19 cellular contexts compared by ENCODE assay signal in the genomic region with DNA sequence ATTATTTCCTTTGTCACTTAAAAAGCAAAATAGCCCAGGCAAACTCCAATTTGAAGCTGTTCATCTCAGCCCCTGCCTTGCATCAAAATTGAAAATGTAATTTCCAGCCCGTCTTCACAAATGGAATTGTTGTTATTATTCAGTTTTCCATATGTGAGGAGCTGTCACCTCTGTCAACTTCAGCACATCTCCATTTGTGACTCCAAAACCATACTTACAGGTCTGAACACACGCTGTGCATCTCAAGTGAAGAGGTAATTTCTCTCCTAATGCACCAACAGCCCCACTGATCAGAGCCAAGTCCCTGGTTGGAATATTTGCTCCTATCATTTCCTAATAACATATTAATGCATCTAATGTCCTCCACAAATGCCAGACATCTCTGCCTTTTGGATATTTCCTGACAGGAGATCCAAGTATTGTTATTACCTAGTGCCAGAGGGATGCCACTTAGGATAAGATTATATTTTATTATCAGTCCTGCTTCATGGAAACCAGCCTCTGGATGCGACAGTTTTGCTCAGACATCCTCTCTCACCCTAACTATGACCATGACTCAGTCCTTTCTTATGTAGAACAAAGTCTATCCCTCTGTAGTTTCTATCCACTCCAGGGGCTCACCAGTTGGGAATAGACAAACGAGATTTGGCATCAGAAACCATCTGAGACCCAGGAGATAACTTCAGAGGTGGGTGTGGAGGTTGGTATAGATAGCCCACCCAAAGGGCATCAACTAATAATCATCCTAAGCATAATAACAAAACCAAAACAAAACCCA.
"Had no signal": no experiment of that assay in that cellular context is flagged by ENCODE, and none has a peak within 500 bp of the region (broad histone marks: within the 10 kb centered on the region; RNA-seq: fewer than 3 reads in every experiment).

No MANE protein-coding gene starts in this region.

- H3K27ac ChIP-seq: colonic mucosa, foreskin keratinocyte, parathyroid adenoma, psoas muscle, right lobe of liver, stomach, thoracic aorta, transverse colon had no signal

- H3K9ac ChIP-seq: parathyroid adenoma had no signal

- ATAC-seq: foreskin keratinocyte; left colon; left ventricle myocardium superior; natural killer cell treated with Interleukin-12 subunit alpha and Interleukin-12 subunit beta and Interleukin-15 and Interleukin-18, amount 100 ng/mL, for 72 hours; psoas muscle; right lobe of liver had no signal

- H3K27me3 ChIP-seq: colonic mucosa, right lobe of liver, stomach, transverse colon had no signal

- H3K4me1 ChIP-seq: colonic mucosa, foreskin keratinocyte, parathyroid adenoma, psoas muscle, transverse colon had no signal

- H3K9me3 ChIP-seq: colonic mucosa, psoas muscle, right lobe of liver, thoracic aorta, transverse colon had no signal

- H3K36me3 ChIP-seq: colonic mucosa, right lobe of liver, stomach, thoracic aorta, transverse colon had no signal

- DNase-seq: colonic mucosa; dermis blood vessel endothelial cell; foreskin keratinocyte; left colon; left ventricle myocardium superior; mesenchymal stem cell; midbrain; psoas muscle; retina; right lobe of liver; stimulated activated CD4-positive, alpha-beta T cell treated with anti-CD3 and anti-CD28 coated beads, Interleukin-4, amount 100 ng/mL, for 4 hours; stimulated activated naive CD4-positive, alpha-beta T cell; stomach; substantia nigra; transverse colon had no signal

- H3K4me3 ChIP-seq: colonic mucosa, lung, psoas muscle, right lobe of liver, stomach, thoracic aorta, transverse colon had no signal
